Comparison of ENCODE assay signal across 1 cellular context in genomic region chr9:136799854-136800657, GRCh38.
TF ChIP-seq lines count a peak whose summit lies in the region.

No MANE protein-coding gene starts in this region.

TF ChIP-seq in HepG2, 621 proteins besides CTCF, POLR2A, EP300 and RAD21 (continued from another document and continues in another):
- TF ChIP-seq, protein P1, sequence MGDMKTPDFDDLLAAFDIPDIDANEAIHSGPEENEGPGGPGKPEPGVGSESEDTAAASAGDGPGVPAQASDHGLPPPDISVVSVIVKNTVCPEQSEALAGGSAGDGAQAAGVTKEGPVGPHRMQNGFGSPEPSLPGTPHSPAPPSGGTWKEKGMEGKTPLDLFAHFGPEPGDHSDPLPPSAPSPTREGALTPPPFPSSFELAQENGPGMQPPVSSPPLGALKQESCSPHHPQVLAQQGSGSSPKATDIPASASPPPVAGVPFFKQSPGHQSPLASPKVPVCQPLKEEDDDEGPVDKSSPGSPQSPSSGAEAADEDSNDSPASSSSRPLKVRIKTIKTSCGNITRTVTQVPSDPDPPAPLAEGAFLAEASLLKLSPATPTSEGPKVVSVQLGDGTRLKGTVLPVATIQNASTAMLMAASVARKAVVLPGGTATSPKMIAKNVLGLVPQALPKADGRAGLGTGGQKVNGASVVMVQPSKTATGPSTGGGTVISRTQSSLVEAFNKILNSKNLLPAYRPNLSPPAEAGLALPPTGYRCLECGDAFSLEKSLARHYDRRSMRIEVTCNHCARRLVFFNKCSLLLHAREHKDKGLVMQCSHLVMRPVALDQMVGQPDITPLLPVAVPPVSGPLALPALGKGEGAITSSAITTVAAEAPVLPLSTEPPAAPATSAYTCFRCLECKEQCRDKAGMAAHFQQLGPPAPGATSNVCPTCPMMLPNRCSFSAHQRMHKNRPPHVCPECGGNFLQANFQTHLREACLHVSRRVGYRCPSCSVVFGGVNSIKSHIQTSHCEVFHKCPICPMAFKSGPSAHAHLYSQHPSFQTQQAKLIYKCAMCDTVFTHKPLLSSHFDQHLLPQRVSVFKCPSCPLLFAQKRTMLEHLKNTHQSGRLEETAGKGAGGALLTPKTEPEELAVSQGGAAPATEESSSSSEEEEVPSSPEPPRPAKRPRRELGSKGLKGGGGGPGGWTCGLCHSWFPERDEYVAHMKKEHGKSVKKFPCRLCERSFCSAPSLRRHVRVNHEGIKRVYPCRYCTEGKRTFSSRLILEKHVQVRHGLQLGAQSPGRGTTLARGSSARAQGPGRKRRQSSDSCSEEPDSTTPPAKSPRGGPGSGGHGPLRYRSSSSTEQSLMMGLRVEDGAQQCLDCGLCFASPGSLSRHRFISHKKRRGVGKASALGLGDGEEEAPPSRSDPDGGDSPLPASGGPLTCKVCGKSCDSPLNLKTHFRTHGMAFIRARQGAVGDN (CRISPR knock-in tag; IDR thresholded peaks at IDR 0.05): peak; percentile 38
- TF ChIP-seq RELA (CRISPR knock-in tag; IDR thresholded peaks at IDR 0.05) (no peak), KLF15 (CRISPR knock-in tag; IDR thresholded peaks at IDR 0.05; ENCODE audit: borderline replicate concordance) (no peak), KMT2A (CRISPR knock-in tag; IDR thresholded peaks at IDR 0.05) (0 out of 2 replicates have a peak, but pooled peaks have one; percentile 2), RAD51 (IDR thresholded peaks at IDR 0.05; ENCODE audit: borderline replicate concordance) (no peak), ZNF674 (CRISPR knock-in tag; IDR thresholded peaks at IDR 0.05; ENCODE audit: low read depth) (0 out of 2 replicates have a peak, but pooled peaks have one; percentile 31), AHR (CRISPR knock-in tag; IDR thresholded peaks at IDR 0.05) (no peak), THAP9 (CRISPR knock-in tag; IDR thresholded peaks at IDR 0.05; ENCODE audit: borderline replicate concordance) (no peak), NR2F6 (IDR thresholded peaks at IDR 0.05) (no peak), NR2F6 (CRISPR knock-in tag; IDR thresholded peaks at IDR 0.05) (no peak), RERE (CRISPR knock-in tag; IDR thresholded peaks at IDR 0.05; ENCODE audit: low read depth) (no peak), KLF16 (CRISPR knock-in tag; IDR thresholded peaks at IDR 0.05) (peak in 1 of 2 experiments; percentile 32; a peak in 1 of 4 replicates), PTBP1 (IDR thresholded peaks at IDR 0.05; ENCODE audit: low read depth, low read length, poor library complexity, severe bottlenecking) (no peak), RBM22 (optimal IDR thresholded peaks at IDR 0.05; ENCODE audit: low read length) (no peak), STAG1 (CRISPR knock-in tag; IDR thresholded peaks at IDR 0.05) (no peak), THYN1 (CRISPR knock-in tag; IDR thresholded peaks at IDR 0.05; ENCODE audit: borderline replicate concordance, low read depth) (no peak), ZNF740 (CRISPR knock-in tag; IDR thresholded peaks at IDR 0.05) (0 out of 2 replicates have a peak, but pooled peaks have one; percentile 10), BHLHE40 (IDR thresholded peaks at IDR 0.05; ENCODE audit: low read length) (no peak), HBP1 (CRISPR knock-in tag; IDR thresholded peaks at IDR 0.05; ENCODE audit: low read depth) (0 out of 2 replicates have a peak, but pooled peaks have one; percentile 40), ZNF570 (CRISPR knock-in tag; IDR thresholded peaks at IDR 0.05; ENCODE audit: borderline replicate concordance) (no peak), PAWR (CRISPR knock-in tag; IDR thresholded peaks at IDR 0.05; ENCODE audit: borderline replicate concordance) (no peak), ZNF709 (CRISPR knock-in tag; IDR thresholded peaks at IDR 0.05) (peak; percentile 95; the same call in 1 of the 2 replicates), SMAD9 (CRISPR knock-in tag; IDR thresholded peaks at IDR 0.05) (no peak), SRSF1 (optimal IDR thresholded peaks at IDR 0.05; ENCODE audit: low read depth, low read length) (peak; percentile 21), SAP130 (CRISPR knock-in tag; IDR thresholded peaks at IDR 0.05; ENCODE audit: low read depth) (peak; percentile 55), RCOR2 (CRISPR knock-in tag; IDR thresholded peaks at IDR 0.05) (no peak), ZNF460 (CRISPR knock-in tag; IDR thresholded peaks at IDR 0.05; ENCODE audit: borderline replicate concordance) (no peak), MZF1 (CRISPR knock-in tag; IDR thresholded peaks at IDR 0.05; ENCODE audit: borderline replicate concordance) (no peak), KDM2A (CRISPR knock-in tag; IDR thresholded peaks at IDR 0.05; ENCODE audit: borderline replicate concordance, low read depth) (peak; percentile 62; the same call in 1 of the 2 replicates), ZNF263 (CRISPR knock-in tag; IDR thresholded peaks at IDR 0.05) (no peak; the same call in 1 of the 2 replicates), ZSCAN12 (CRISPR knock-in tag; IDR thresholded peaks at IDR 0.05) (no peak), TBX2 (CRISPR knock-in tag; IDR thresholded peaks at IDR 0.05; ENCODE audit: borderline replicate concordance) (peak; percentile 48; the same call in 1 of the 2 replicates), ZNF737 (CRISPR knock-in tag; IDR thresholded peaks at IDR 0.05; ENCODE audit: borderline replicate concordance) (no peak), MAFG (CRISPR knock-in tag; IDR thresholded peaks at IDR 0.05) (no peak)
- TF ChIP-seq, protein P2, sequence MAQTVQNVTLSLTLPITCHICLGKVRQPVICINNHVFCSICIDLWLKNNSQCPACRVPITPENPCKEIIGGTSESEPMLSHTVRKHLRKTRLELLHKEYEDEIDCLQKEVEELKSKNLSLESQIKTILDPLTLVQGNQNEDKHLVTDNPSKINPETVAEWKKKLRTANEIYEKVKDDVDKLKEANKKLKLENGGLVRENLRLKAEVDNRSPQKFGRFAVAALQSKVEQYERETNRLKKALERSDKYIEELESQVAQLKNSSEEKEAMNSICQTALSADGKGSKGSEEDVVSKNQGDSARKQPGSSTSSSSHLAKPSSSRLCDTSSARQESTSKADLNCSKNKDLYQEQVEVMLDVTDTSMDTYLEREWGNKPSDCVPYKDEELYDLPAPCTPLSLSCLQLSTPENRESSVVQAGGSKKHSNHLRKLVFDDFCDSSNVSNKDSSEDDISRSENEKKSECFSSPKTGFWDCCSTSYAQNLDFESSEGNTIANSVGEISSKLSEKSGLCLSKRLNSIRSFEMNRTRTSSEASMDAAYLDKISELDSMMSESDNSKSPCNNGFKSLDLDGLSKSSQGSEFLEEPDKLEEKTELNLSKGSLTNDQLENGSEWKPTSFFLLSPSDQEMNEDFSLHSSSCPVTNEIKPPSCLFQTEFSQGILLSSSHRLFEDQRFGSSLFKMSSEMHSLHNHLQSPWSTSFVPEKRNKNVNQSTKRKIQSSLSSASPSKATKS (CRISPR knock-in tag; IDR thresholded peaks at IDR 0.05): no peak
- TF ChIP-seq, protein P3, sequence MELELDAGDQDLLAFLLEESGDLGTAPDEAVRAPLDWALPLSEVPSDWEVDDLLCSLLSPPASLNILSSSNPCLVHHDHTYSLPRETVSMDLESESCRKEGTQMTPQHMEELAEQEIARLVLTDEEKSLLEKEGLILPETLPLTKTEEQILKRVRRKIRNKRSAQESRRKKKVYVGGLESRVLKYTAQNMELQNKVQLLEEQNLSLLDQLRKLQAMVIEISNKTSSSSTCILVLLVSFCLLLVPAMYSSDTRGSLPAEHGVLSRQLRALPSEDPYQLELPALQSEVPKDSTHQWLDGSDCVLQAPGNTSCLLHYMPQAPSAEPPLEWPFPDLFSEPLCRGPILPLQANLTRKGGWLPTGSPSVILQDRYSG (CRISPR knock-in tag; IDR thresholded peaks at IDR 0.05): no peak
- TF ChIP-seq, protein P4, sequence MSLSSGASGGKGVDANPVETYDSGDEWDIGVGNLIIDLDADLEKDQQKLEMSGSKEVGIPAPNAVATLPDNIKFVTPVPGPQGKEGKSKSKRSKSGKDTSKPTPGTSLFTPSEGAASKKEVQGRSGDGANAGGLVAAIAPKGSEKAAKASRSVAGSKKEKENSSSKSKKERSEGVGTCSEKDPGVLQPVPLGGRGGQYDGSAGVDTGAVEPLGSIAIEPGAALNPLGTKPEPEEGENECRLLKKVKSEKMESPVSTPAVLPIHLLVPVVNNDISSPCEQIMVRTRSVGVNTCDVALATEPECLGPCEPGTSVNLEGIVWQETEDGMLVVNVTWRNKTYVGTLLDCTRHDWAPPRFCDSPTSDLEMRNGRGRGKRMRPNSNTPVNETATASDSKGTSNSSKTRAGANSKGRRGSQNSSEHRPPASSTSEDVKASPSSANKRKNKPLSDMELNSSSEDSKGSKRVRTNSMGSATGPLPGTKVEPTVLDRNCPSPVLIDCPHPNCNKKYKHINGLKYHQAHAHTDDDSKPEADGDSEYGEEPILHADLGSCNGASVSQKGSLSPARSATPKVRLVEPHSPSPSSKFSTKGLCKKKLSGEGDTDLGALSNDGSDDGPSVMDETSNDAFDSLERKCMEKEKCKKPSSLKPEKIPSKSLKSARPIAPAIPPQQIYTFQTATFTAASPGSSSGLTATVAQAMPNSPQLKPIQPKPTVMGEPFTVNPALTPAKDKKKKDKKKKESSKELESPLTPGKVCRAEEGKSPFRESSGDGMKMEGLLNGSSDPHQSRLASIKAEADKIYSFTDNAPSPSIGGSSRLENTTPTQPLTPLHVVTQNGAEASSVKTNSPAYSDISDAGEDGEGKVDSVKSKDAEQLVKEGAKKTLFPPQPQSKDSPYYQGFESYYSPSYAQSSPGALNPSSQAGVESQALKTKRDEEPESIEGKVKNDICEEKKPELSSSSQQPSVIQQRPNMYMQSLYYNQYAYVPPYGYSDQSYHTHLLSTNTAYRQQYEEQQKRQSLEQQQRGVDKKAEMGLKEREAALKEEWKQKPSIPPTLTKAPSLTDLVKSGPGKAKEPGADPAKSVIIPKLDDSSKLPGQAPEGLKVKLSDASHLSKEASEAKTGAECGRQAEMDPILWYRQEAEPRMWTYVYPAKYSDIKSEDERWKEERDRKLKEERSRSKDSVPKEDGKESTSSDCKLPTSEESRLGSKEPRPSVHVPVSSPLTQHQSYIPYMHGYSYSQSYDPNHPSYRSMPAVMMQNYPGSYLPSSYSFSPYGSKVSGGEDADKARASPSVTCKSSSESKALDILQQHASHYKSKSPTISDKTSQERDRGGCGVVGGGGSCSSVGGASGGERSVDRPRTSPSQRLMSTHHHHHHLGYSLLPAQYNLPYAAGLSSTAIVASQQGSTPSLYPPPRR (CRISPR knock-in tag; IDR thresholded peaks at IDR 0.05; ENCODE audit: borderline replicate concordance): 0 out of 2 replicates have a peak, but pooled peaks have one; percentile 28
